34 cellular contexts compared by ENCODE assay signal in genomic region chr14:91577632-91578233, GRCh38.
DNase-seq lines count a peak whose midpoint lies in the region; ATAC-seq, FAIRE-seq and TF ChIP-seq lines count a peak whose summit lies in the region.
"Had no signal": no experiment of that assay in that cellular context is flagged by ENCODE, and none has a peak within 500 bp of the region (broad histone marks: within the 10 kb centered on the region; RNA-seq: fewer than 3 reads in every experiment).

No MANE protein-coding gene starts in this region.

- no peaks in the 10 kb centered on the region for H4K20me1 ChIP-seq in HepG2 (ENCODE audit: insufficient read depth, low read length)
- H4K20me1 ChIP-seq: BLaER1; BLaER1 treated with 17β-estradiol and CSF1 and Interleukin-3, amounts not matched to agents 10 nM and 100 nM had no signal

- H3K27me3 ChIP-seq in HepG2 (ENCODE audit: control insufficient read depth in 1 of 2, insufficient read depth in 2 of 2, low read length in 2 of 2) (peaks cover 0 to 39% of the 10 kb centered on the region in 2 experiments; a peak in 3 of 5 replicates), right lobe of liver (no peaks in the 10 kb centered on the region)

- H3K79me2 ChIP-seq in HepG2 (ENCODE audit: insufficient read depth, low read length): no peaks in the 10 kb centered on the region

- H3K4me1 ChIP-seq in HepG2 (ENCODE audit: insufficient read depth, low read length) (peaks cover 23% of the 10 kb centered on the region), right lobe of liver (no peaks in the 10 kb centered on the region), HEK293 (ENCODE audit: control insufficient read depth, insufficient read depth, low read length) (no peaks in the 10 kb centered on the region), kidney (ENCODE audit: control insufficient read depth in 1 of 2, insufficient read depth in 1 of 2, low read depth in 1 of 2, low read length in 2 of 2) (peaks cover 0 to 2% of the 10 kb centered on the region in 2 donors)
- H3K4me1 ChIP-seq: A549; BE2C; BLaER1; BLaER1 treated with 17β-estradiol and CSF1 and Interleukin-3, amounts not matched to agents 10 nM and 100 nM had no signal

- H3K27ac ChIP-seq in HepG2 (ENCODE audit: extremely low read length, insufficient read depth, low read length) (no peak overlapping the region), right lobe of liver (no peak overlapping the region), HEK293 (ENCODE audit: extremely low read depth, low read depth, low read length) (no peak overlapping the region), kidney (ENCODE audit: low read depth in 2 of 2, low read length in 2 of 2) (no peak overlapping the region)
- H3K27ac ChIP-seq: 22Rv1; A549; BLaER1; BLaER1 treated with 17β-estradiol and CSF1 and Interleukin-3, amounts not matched to agents 10 nM and 100 nM; C4-2B had no signal

- TF ChIP-seq EP300 in HepG2 (IDR thresholded peaks at IDR 0.05; ENCODE audit: low read depth in 2 of 2, low read length in 2 of 2) (no peak), HepG2 (CRISPR knock-in tag; IDR thresholded peaks at IDR 0.05; ENCODE audit: borderline replicate concordance) (no peak)

- in situ Hi-C loops in HepG2 (cut with HindIII; ENCODE audit: extremely low pct_ligation_motif_present, low pct_unique_long_range_greater_than_20kb): no loop called here

- ATAC-seq in HepG2 (no peak), right lobe of liver (no peak), GM21447 (IDR thresholded peaks at IDR 0.05; ENCODE audit: unreplicated experiment) (no peak)
- ATAC-seq: A549; CD8-positive, alpha-beta T cell had no signal

- H3K9ac ChIP-seq in HepG2 (ENCODE audit: insufficient read depth, low read depth, low read length) (no peak overlapping the region), kidney (ENCODE audit: low read length in 2 of 2) (no peak overlapping the region)
- H3K9ac ChIP-seq: BLaER1; BLaER1 treated with 17β-estradiol and CSF1 and Interleukin-3, amounts not matched to agents 10 nM and 100 nM had no signal

- CTCF ChIA-PET in HepG2 (lab: Yijun Ruan, JAX; ENCODE audit: low intra/inter-chr PET ratio, low total read pairs): no interaction called here
- CTCF ChIA-PET in HEK293 (lab: Yijun Ruan, JAX): interaction anchor here (0.6 kb wide), 1 partner anchor 763 kb away, joined by 3 read pairs; no protein-coding TSS in a partner anchor
- CTCF ChIA-PET in HEK293T (lab: Yijun Ruan, JAX): no interaction called here

- H3K36me3 ChIP-seq in HepG2 (replicated peaks in 1 of 2; ENCODE audit: control insufficient read depth in 1 of 2, insufficient read depth in 2 of 2, low read length in 2 of 2): no peaks in the 10 kb centered on the region
- no peaks in the 10 kb centered on the region for H3K36me3 ChIP-seq in right lobe of liver
- H3K36me3 ChIP-seq in HEK293 (ENCODE audit: control insufficient read depth in 2 of 2, insufficient read depth in 1 of 2, low read length in 2 of 2): no peaks in the 10 kb centered on the region
- H3K36me3 ChIP-seq in kidney (ENCODE audit: control insufficient read depth in 1 of 2, insufficient read depth in 2 of 2, low read length in 2 of 2): no peaks in the 10 kb centered on the region
- H3K36me3 ChIP-seq: BE2C; BLaER1; BLaER1 treated with 17β-estradiol and CSF1 and Interleukin-3, amounts not matched to agents 10 nM and 100 nM had no signal

- no peak overlapping the region for H2AFZ ChIP-seq in HepG2 (ENCODE audit: low read length)

- no peaks in the 10 kb centered on the region for H3K9me3 ChIP-seq in HepG2 (ENCODE audit: low read length)
- no peaks in the 10 kb centered on the region for H3K9me3 ChIP-seq in right lobe of liver
- H3K9me3 ChIP-seq in HEK293 (ENCODE audit: control insufficient read depth, insufficient read depth, low read depth, low read length): no peaks in the 10 kb centered on the region
- H3K9me3 ChIP-seq in kidney (ENCODE audit: control insufficient read depth in 1 of 2, low read length in 2 of 2): no peaks in the 10 kb centered on the region
- H3K9me3 ChIP-seq: A549, Caco-2 had no signal

- no peak overlapping the region for H3K4me2 ChIP-seq in HepG2 (ENCODE audit: low read depth, low read length)
- H3K4me2 ChIP-seq: A549; BLaER1; BLaER1 treated with 17β-estradiol and CSF1 and Interleukin-3, amounts not matched to agents 10 nM and 100 nM had no signal

- H3K4me3 ChIP-seq in HepG2 (replicated peaks in 1 of 3; ENCODE audit: insufficient read depth in 1 of 3, low read depth in 2 of 3, low read length in 3 of 3) (no peak overlapping the region), right lobe of liver (no peak overlapping the region), HEK293 (ENCODE audit: low read depth, low read length) (no peak overlapping the region), kidney (ENCODE audit: low read length in 2 of 2) (no peak overlapping the region)
- H3K4me3 ChIP-seq: A549; BLaER1; BLaER1 treated with 17β-estradiol and CSF1 and Interleukin-3, amounts not matched to agents 10 nM and 100 nM had no signal

- no peak for DNase-seq in HepG2 (ENCODE audit: low spot score)
- no peak for DNase-seq in right lobe of liver
- no peak for DNase-seq in HEK293T (ENCODE audit: extremely low spot score)
- peak; percentile 69 for DNase-seq in kidney
- no peak for DNase-seq in LoVo (ENCODE audit: low spot score)
- no peak for DNase-seq in DMS153 (lab: John Stamatoyannopoulos, UW)
- DNase-seq: 8988T; ACHN; AML-193; BE2C; C1 segment of cervical spinal cord; Caco-2; Calu3; CD4-positive, alpha-beta memory T cell; CD4-positive, alpha-beta T cell; CD4-positive, CD25-positive, alpha-beta regulatory T cell; CD8-positive, alpha-beta memory T cell; CD8-positive, alpha-beta T cell; COR-L47; DMS 273 treated with DMSO at 0.1 percent for 48 hours; DMS53; DMS79; DMS79 treated with DMSO at 0.1 percent for 48 hours; DND-41; EL had no signal

- FAIRE-seq in HepG2 (lab: Jason Lieb, UNC) (no peak), kidney (lab: Jason Lieb, UNC) (no peak)
- FAIRE-seq: A204.1, A549, D721Med had no signal

- TF ChIP-seq CTCF in HepG2 (CRISPR knock-in tag; IDR thresholded peaks at IDR 0.05) (no peak), right lobe of liver (IDR thresholded peaks at IDR 0.05) (no peak), HEK293 (tag by site-specific recombination; IDR thresholded peaks at IDR 0.05) (no peak), kidney (IDR thresholded peaks at IDR 0.05; ENCODE audit: borderline replicate concordance, extremely low read depth, insufficient read depth) (no peak)

- intact Hi-C loops in HepG2 (cut with micrococcal nuclease; ENCODE audit: unreplicated experiment) (no loop called here), right lobe of liver (cut with DNase I) (no loop called here), kidney (cut with DNase I) (no loop called here)

- TF ChIP-seq POLR2A in HepG2 (IDR thresholded peaks at IDR 0.05; ENCODE audit: insufficient read depth in 1 of 2, low read depth in 2 of 2, low read length in 2 of 2) (no peak), right lobe of liver (IDR thresholded peaks at IDR 0.05) (no peak)

- 64% methylated on average over 11 of the region's 30 CpGs for WGBS in HepG2 (ENCODE audit: low lambda C conversion rate)
- 70% methylated on average over 2 of the region's 30 CpGs for whole genome bisulfite sequencing in right lobe of liver (ENCODE audit: insufficient coverage, low coverage, low lambda C conversion rate, missing lambda C conversion rate)

- BruUV-seq in HepG2 (replicated peaks; lab: Mats Ljungman, UMichigan): no TSS peak

- TF ChIP-seq RAD21 in HepG2 (CRISPR knock-in tag; IDR thresholded peaks at IDR 0.05): no peak

- POLR2A ChIA-PET in HepG2 (lab: Yijun Ruan, JAX) (no interaction called here), HEK293 (lab: Yijun Ruan, JAX) (no interaction called here), HEK293T (lab: Yijun Ruan, JAX) (no interaction called here)

TF ChIP-seq in HepG2, 621 proteins besides CTCF, POLR2A, EP300 and RAD21 (continues in another document):
- TF ChIP-seq SMYD3 (CRISPR knock-in tag; IDR thresholded peaks at IDR 0.05) (no peak), FOXP1 (IDR thresholded peaks at IDR 0.05) (no peak), FOXP1 (CRISPR knock-in tag; IDR thresholded peaks at IDR 0.05) (no peak), TARDBP (CRISPR knock-in tag; IDR thresholded peaks at IDR 0.05) (no peak), TOPORS (CRISPR knock-in tag; IDR thresholded peaks at IDR 0.05) (no peak), SRSF4 (IDR thresholded peaks at IDR 0.05; ENCODE audit: low read depth, low read length, poor library complexity, severe bottlenecking) (no peak)

TF ChIP-seq in HEK293, 187 proteins besides CTCF, POLR2A, EP300 and RAD21:
- TF ChIP-seq ZNF776 (tag by site-specific recombination; IDR thresholded peaks at IDR 0.05; ENCODE audit: borderline replicate concordance): 0 out of 2 replicates have a peak, but pooled peaks have one; percentile 16
- no peak for TF ChIP-seq ZBTB1 (tag by site-specific recombination; IDR thresholded peaks at IDR 0.05)
- peak; percentile 65; the same call in 1 of the 2 replicates for TF ChIP-seq RBAK (tag by site-specific recombination; IDR thresholded peaks at IDR 0.05)

TF ChIP-seq in HEK293T, 16 proteins besides CTCF, POLR2A, EP300 and RAD21:
- TF ChIP-seq L3MBTL2 (conservative IDR thresholded peaks at IDR 0.05) (0 out of 2 replicates have a peak, but pooled peaks have one; percentile 18), HDGF (IDR thresholded peaks at IDR 0.05; ENCODE audit: borderline replicate concordance) (no peak)

Comparison
In these comparisons a context has a peak if more than half of its experiments do, and no peak if none do; other contexts are left out.
1. Of the 63 proteins assayed by ChIP-seq in both HepG2 and HEK293: peak only in HepG2: none; only in HEK293: RBAK and ZNF776; in both: none; in neither: 61.